8 cellular contexts compared by ENCODE assay signal in genomic region chrX:120309873-120310730, GRCh38. TPM values are rescaled to one million over a fixed set of nuclear protein-coding genes. Genes with fewer than 3 reads are reported as not detected.
DNase-seq lines count a peak whose midpoint lies in the region; ATAC-seq and FAIRE-seq lines count a peak whose summit lies in the region.

No MANE protein-coding gene starts in this region.

- H3K27me3 Mint-ChIP-seq in activated T-cell treated with anti-CD3 and anti-CD28 coated beads, Interleukin-2, amount 50 U/mL, for 72 hours (ENCODE audit: low read depth): peaks cover 71% of the 10 kb centered on the region
- H3K27me3 Mint-ChIP-seq in stimulated activated memory B cell treated with anti-CD40 and anti-IgM and Interleukin-4, amounts not matched to agents 10 μg/mL and 1 μg/mL and 100 μg/mL, for 72 hours: peaks cover 47% of the 10 kb centered on the region

- H3K27ac Mint-ChIP-seq in activated T-cell treated with anti-CD3 and anti-CD28 coated beads, Interleukin-2, amount 50 U/mL, for 72 hours: peak overlapping the region; percentile 4
- peak overlapping the region; percentile 38 for H3K27ac Mint-ChIP-seq in stimulated activated memory B cell treated with anti-CD40 and anti-IgM and Interleukin-4, amounts not matched to agents 10 μg/mL and 1 μg/mL and 100 μg/mL, for 72 hours

- H3K4me3 Mint-ChIP-seq in activated T-cell treated with anti-CD3 and anti-CD28 coated beads, Interleukin-2, amount 50 U/mL, for 72 hours: peak overlapping the region; percentile 85 to 90
- H3K4me3 Mint-ChIP-seq in stimulated activated memory B cell treated with anti-CD40 and anti-IgM and Interleukin-4, amounts not matched to agents 10 μg/mL and 1 μg/mL and 100 μg/mL, for 72 hours: peak overlapping the region; percentile 86

- no peaks in the 10 kb centered on the region for H3K9me3 Mint-ChIP-seq in activated T-cell treated with anti-CD3 and anti-CD28 coated beads, Interleukin-2, amount 50 U/mL, for 72 hours
- H3K9me3 Mint-ChIP-seq in stimulated activated memory B cell treated with anti-CD40 and anti-IgM and Interleukin-4, amounts not matched to agents 10 μg/mL and 1 μg/mL and 100 μg/mL, for 72 hours: no peaks in the 10 kb centered on the region

- H3K4me3 ChIP-seq in iPS-11a (ENCODE audit: low read depth, low read length): peak overlapping the region; percentile 33

- peaks cover 14% of the 10 kb centered on the region for H3K4me1 Mint-ChIP-seq in activated T-cell treated with anti-CD3 and anti-CD28 coated beads, Interleukin-2, amount 50 U/mL, for 72 hours (ENCODE audit: low read depth)
- H3K4me1 Mint-ChIP-seq in stimulated activated memory B cell treated with anti-CD40 and anti-IgM and Interleukin-4, amounts not matched to agents 10 μg/mL and 1 μg/mL and 100 μg/mL, for 72 hours: peaks cover 12% of the 10 kb centered on the region

- peak; percentile 19 to 22 for DNase-seq in stimulated activated CD4-positive, alpha-beta T cell treated with anti-CD3 and anti-CD28 coated beads, Interleukin-2, amount 100 ng/mL, for 24 hours
- DNase-seq in stimulated activated CD4-positive, alpha-beta T cell treated with anti-CD3 and anti-CD28 coated beads, Interleukin-12 subunit alpha, Interleukin-12 subunit beta, amount 100 ng/mL, for 4 hours: no peak
- DNase-seq in activated T-cell treated with anti-CD3 and anti-CD28 coated beads, Interleukin-2, amount 50 U/mL, for 72 hours: peak in 1 of 2 donors; percentile 10
- no peak for DNase-seq in HTR-8/SVneo (ENCODE audit: insufficient read length, low spot score)
- DNase-seq in T1000 (lab: John Stamatoyannopoulos, UW): no peak

- H3K36me3 Mint-ChIP-seq in activated T-cell treated with anti-CD3 and anti-CD28 coated beads, Interleukin-2, amount 50 U/mL, for 72 hours (ENCODE audit: insufficient read depth in 2 of 2): no peaks in the 10 kb centered on the region
- H3K36me3 Mint-ChIP-seq in stimulated activated memory B cell treated with anti-CD40 and anti-IgM and Interleukin-4, amounts not matched to agents 10 μg/mL and 1 μg/mL and 100 μg/mL, for 72 hours: no peaks in the 10 kb centered on the region

- FAIRE-seq in HTR-8/SVneo (lab: Jason Lieb, UNC): no peak

- no peak for ATAC-seq in activated T-cell treated with anti-CD3 and anti-CD28 coated beads, Interleukin-2, amount 50 U/mL, for 72 hours (replicated peaks in 1 of 2)
- ATAC-seq in stimulated activated memory B cell treated with anti-CD40 and anti-IgM and Interleukin-4, amounts not matched to agents 10 μg/mL and 1 μg/mL and 100 μg/mL, for 72 hours: no peak
- no peak for ATAC-seq in HG03432 (IDR thresholded peaks at IDR 0.05; ENCODE audit: unreplicated experiment)

RNA-seq across cellular contexts. Expression of gene TMEM255A, which starts 1.2 kb away (rescaled TPM):
- total RNA-seq in activated T-cell treated with anti-CD3 and anti-CD28 coated beads, Interleukin-2, amount 50 U/mL, for 72 hours: not detected

RNA-seq across cellular contexts. Expression of gene ATP1B4, which starts 51.8 kb away (rescaled TPM):
- not detected for total RNA-seq in activated T-cell treated with anti-CD3 and anti-CD28 coated beads, Interleukin-2, amount 50 U/mL, for 72 hours

RNA-seq across cellular contexts. Expression of gene ZBTB33, which starts 59.5 kb away (rescaled TPM):
- total RNA-seq in activated T-cell treated with anti-CD3 and anti-CD28 coated beads, Interleukin-2, amount 50 U/mL, for 72 hours: 10 to 100 TPM; 15.8 to 16.4 TPM

Comparison
In these comparisons a context has a peak if more than half of its experiments do, and no peak if none do; other contexts are left out.
1. DNase-seq: peak in stimulated activated CD4-positive, alpha-beta T cell treated with anti-CD3 and anti-CD28 coated beads, Interleukin-2, amount 100 ng/mL, for 24 hours (2 of 2); none in stimulated activated CD4-positive, alpha-beta T cell treated with anti-CD3 and anti-CD28 coated beads, Interleukin-12 subunit alpha, Interleukin-12 subunit beta, amount 100 ng/mL, for 4 hours (single experiment), HTR-8/SVneo (single experiment) and T1000 (single experiment).